ENCODE assay signal across 9 cellular contexts in the genomic region with DNA sequence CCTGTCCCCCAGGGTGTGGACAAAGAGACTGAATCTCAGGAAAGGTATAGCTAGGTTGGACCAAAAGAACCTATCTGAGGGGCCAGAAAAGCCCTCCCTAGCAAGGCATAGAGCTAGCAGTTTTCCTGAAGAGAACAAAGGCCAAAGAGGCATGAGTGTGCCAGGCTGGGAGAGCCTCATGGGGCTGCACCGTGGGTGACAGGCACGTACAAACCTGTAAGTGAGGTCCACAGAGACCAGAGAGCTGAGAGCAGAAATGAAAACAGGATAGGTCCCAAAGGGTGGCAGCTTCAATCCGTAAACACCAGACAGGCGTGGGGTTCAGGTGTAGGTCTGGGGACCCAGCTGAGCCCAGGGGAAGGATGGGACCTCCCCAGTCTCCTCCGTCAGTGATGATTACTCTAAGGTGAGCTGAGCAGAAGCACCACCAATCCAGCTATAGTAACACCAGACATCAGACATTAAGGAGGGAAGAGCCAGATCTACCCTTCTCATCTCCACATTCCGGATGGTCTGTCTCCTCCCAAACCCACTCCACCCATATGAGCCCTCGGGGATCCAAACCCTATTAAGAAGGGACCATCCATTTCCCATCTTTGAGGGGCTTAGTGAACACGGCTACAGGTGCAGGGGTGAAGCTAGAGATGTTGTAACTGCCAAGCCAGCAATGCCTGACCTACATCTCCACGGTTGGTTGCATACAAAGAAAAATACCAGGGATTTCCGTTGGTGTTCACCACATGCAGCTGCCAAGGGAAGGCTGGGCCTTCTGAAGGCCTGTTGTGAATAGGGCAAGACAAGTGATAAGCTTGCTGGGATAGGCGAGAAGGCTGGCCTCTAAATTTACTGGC. TPM values are rescaled to one million over a fixed set of nuclear protein-coding genes. Genes with fewer than 3 reads are reported as not detected.
DNase-seq lines count a peak whose midpoint lies in the region; ATAC-seq, FAIRE-seq and TF ChIP-seq lines count a peak whose summit lies in the region.
"Had no signal": no experiment of that assay in that cellular context is flagged by ENCODE, and none has a peak within 500 bp of the region (broad histone marks: within the 10 kb centered on the region; RNA-seq: fewer than 3 reads in every experiment).

No MANE protein-coding gene starts in this region.

- H3K36me3 ChIP-seq in GM12878 (ENCODE audit: control insufficient read depth in 2 of 2, insufficient read depth in 2 of 2, low read length in 1 of 2), result peaks cover 5 to 16% of the 10 kb centered on the region in 2 experiments

- TF ChIP-seq EP300 in Ishikawa (IDR thresholded peaks at IDR 0.05; ENCODE audit: borderline replicate concordance) (peak; percentile 71), GM12878 (IDR thresholded peaks at IDR 0.05; ENCODE audit: borderline replicate concordance in 1 of 2, control insufficient read depth in 1 of 2, low read depth in 2 of 2, low read length in 2 of 2) (no peak)

- TF ChIP-seq POLR2A in GM12878 (IDR thresholded peaks at IDR 0.05; ENCODE audit: low read depth, low read length), result no peak

- DNase-seq in NCI-H2171 treated with DMSO at 0.1 percent for 48 hours (lab: John Stamatoyannopoulos, UW) (peak; percentile 51), NCI-H2171 (lab: John Stamatoyannopoulos, UW) (no peak), GM12878 (ENCODE audit: low read depth, low spot score) (no peak), Kasumi-1 (lab: John Stamatoyannopoulos, UW) (no peak)
- DNase-seq in stimulated activated effector memory CD8-positive, alpha-beta T cell treated with anti-CD3 and anti-CD28 coated beads, Interleukin-12 subunit alpha, Interleukin-12 subunit beta, amount 100 ng/mL, for 72 hours (ENCODE audit: low spot score in 2 of 2), result no peak
- no peak for DNase-seq in stimulated activated CD4-positive, alpha-beta T cell treated with anti-CD3 and anti-CD28 coated beads, Interleukin-2, amount 100 ng/mL, for 24 hours

- peaks cover 85% of the 10 kb centered on the region for H3K4me1 Mint-ChIP-seq in stimulated activated effector memory CD8-positive, alpha-beta T cell treated with anti-CD3 and anti-CD28 coated beads, Interleukin-12 subunit alpha, Interleukin-12 subunit beta, amount 100 ng/mL, for 72 hours

- H3K27ac ChIP-seq in GM12878 (ENCODE audit: control insufficient read depth, insufficient read depth), result peak overlapping the region; percentile 35

- H3K4me2 ChIP-seq in GM12878 (ENCODE audit: control insufficient read depth, insufficient read depth), result peak overlapping the region; percentile 81

- no peak for FAIRE-seq in GM12878 (lab: Jason Lieb, UNC)

- TF ChIP-seq CTCF in GM12878 (IDR thresholded peaks at IDR 0.05 in 2 of 3, conservative IDR thresholded peaks at IDR 0.05 in 1 of 3; ENCODE audit: control insufficient read depth in 2 of 3, extremely low read depth in 1 of 3, insufficient read depth in 1 of 3, low read depth in 3 of 3, low read length in 3 of 3), result no peak

- RAD21 ChIA-PET in GM12878 (lab: Charles Lee; ENCODE audit: unreplicated experiment), result interaction anchor here (0.9 to 4.5 kb wide), 14 partner anchors 9 to 71 kb away, joined by 3 to 63 read pairs (median 6); a partner anchor contains a TSS

- H3K4me3 Mint-ChIP-seq in stimulated activated effector memory CD8-positive, alpha-beta T cell treated with anti-CD3 and anti-CD28 coated beads, Interleukin-12 subunit alpha, Interleukin-12 subunit beta, amount 100 ng/mL, for 72 hours, result peak overlapping the region; percentile 61

- WGBS in GM12878 (ENCODE audit: insufficient coverage, insufficient replicate concordance, low lambda C conversion rate, missing lambda C conversion rate), result 29% methylated on average over 11 of the region's 11 CpGs

- in situ Hi-C loops in GM12878 (cut with MboI), result no loop called here

- CTCF ChIA-PET in GM12878 (lab: Yijun Ruan, JAX), result interaction anchor here (0.7 to 7.8 kb wide), 14 partner anchors 9 to 111 kb away, joined by 3 to 141 read pairs (median 4); a partner anchor contains a TSS

- H2AFZ ChIP-seq in GM12878 (ENCODE audit: control insufficient read depth, low read depth, low read length), result peak overlapping the region; percentile 16; the same call in 1 of the 2 replicates

- peak overlapping the region; percentile 32; the same call in 1 of the 2 replicates for H3K9ac ChIP-seq in GM12878 (ENCODE audit: control insufficient read depth, insufficient read depth, low read length)

- H3K36me3 Mint-ChIP-seq in stimulated activated effector memory CD8-positive, alpha-beta T cell treated with anti-CD3 and anti-CD28 coated beads, Interleukin-12 subunit alpha, Interleukin-12 subunit beta, amount 100 ng/mL, for 72 hours, result peaks cover 100% of the 10 kb centered on the region

- ATAC-seq in GM12878, result peak; percentile 82
- ATAC-seq in stimulated activated effector memory CD8-positive, alpha-beta T cell treated with anti-CD3 and anti-CD28 coated beads, Interleukin-12 subunit alpha, Interleukin-12 subunit beta, amount 100 ng/mL, for 72 hours, result peak; percentile 74
- no peak for ATAC-seq in HG03565 (IDR thresholded peaks at IDR 0.05; ENCODE audit: unreplicated experiment)

- TF ChIP-seq RAD21 in Ishikawa (IDR thresholded peaks at IDR 0.05; ENCODE audit: low read depth), result no peak
- TF ChIP-seq RAD21 in GM12878 (IDR thresholded peaks at IDR 0.05; ENCODE audit: insufficient read depth, low read depth, low read length), result no peak

- SMC1A ChIA-PET in GM12878 (lab: Charles Lee; ENCODE audit: uncharacterized antibody, unreplicated experiment), result interaction anchor here (1.0 to 5.9 kb wide), 14 partner anchors 9 to 601 kb away, joined by 3 to 146 read pairs (median 8); a partner anchor contains a TSS

- peak overlapping the region; percentile 99 for H3K27ac Mint-ChIP-seq in stimulated activated effector memory CD8-positive, alpha-beta T cell treated with anti-CD3 and anti-CD28 coated beads, Interleukin-12 subunit alpha, Interleukin-12 subunit beta, amount 100 ng/mL, for 72 hours

- no TSS peak for BruUV-seq in GM12878 (replicated peaks; lab: Mats Ljungman, UMichigan)

- no peaks in the 10 kb centered on the region for H3K9me3 ChIP-seq in GM12878 (replicated peaks; ENCODE audit: control insufficient read depth, insufficient read depth, low read length)

- POLR2A ChIA-PET in GM12878 (lab: Charles Lee), result interaction anchor here (0.6 to 3.3 kb wide), 13 partner anchors 9 to 64 kb away, joined by 3 to 36 read pairs (median 7); no protein-coding TSS in a partner anchor

- peaks cover 26% of the 10 kb centered on the region for H3K4me1 ChIP-seq in GM12878 (ENCODE audit: control insufficient read depth, insufficient read depth, low read length)

- no peaks in the 10 kb centered on the region for H3K27me3 ChIP-seq in GM12878 (replicated peaks in 1 of 2; ENCODE audit: control insufficient read depth in 2 of 2, insufficient read depth in 2 of 2, low read length in 1 of 2)

- H4K20me1 ChIP-seq in GM12878 (ENCODE audit: control insufficient read depth, insufficient read depth), result no peaks in the 10 kb centered on the region

- H3K9me3 Mint-ChIP-seq in stimulated activated effector memory CD8-positive, alpha-beta T cell treated with anti-CD3 and anti-CD28 coated beads, Interleukin-12 subunit alpha, Interleukin-12 subunit beta, amount 100 ng/mL, for 72 hours, result no peaks in the 10 kb centered on the region

- H3K4me3 ChIP-seq in GM12878, result peak overlapping the region; percentile 44; the same call in 1 of the 2 replicates

- H3K79me2 ChIP-seq in GM12878 (ENCODE audit: control insufficient read depth, insufficient read depth, low read length), result peaks cover 29% of the 10 kb centered on the region

- intact Hi-C loops in GM12878 (cut with micrococcal nuclease; ENCODE audit: unreplicated experiment), result loop anchor here (2.0 kb wide), 1 partner anchor 38 kb away; a partner anchor contains a TSS

RNA-seq across cellular contexts. Expression of a gene that starts 38.3 kb away (rescaled TPM):
- total RNA-seq in GM12878 (2013; cell fraction: nucleolus; rRNA removed), result 61.4 and 67.7 TPM in 2 replicates
- total RNA-seq in GM12878 (2014; rRNA removed), result 61.7 and 67.5 TPM in 2 replicates
- total RNA-seq in GM12878 (2014; rRNA removed; fragmentation: Illumina TruSeq; extraction: Trizol), result 38.6 and 39.0 TPM in 2 replicates
- 55.1 and 60.0 TPM in 2 replicates for total RNA-seq in GM12878 (2021)
- polyA plus RNA-seq in GM12878 (2011; ENCODE audit: low read depth), result 13.0 TPM
- 34.0 and 48.0 TPM in 2 replicates for polyA plus RNA-seq in GM12878 (2011; rRNA removed)
- 40.9 and 48.0 TPM in 2 replicates for polyA plus RNA-seq in GM12878 (2011; cell fraction: cytosol; rRNA removed)
- 27.0 and 32.1 TPM in 2 replicates for polyA plus RNA-seq in GM12878 (2011; cell fraction: nucleus; rRNA removed)
- polyA plus RNA-seq in GM12878 (2012), result 22.9 and 26.3 TPM in 2 replicates
- polyA plus RNA-seq in GM12878 (2014; fragmentation: Illumina TruSeq; extraction: Trizol), result 45.0 and 59.3 TPM in 2 replicates
- 1 to 10 TPM in 1 of 2 experiments, under 1 TPM in 1; 0.63 to 3.4 TPM for polyA plus RNA-seq in GM12878 (2014; fragmentation: Nextera tagmentation; extraction: Ambion mirVana)
- polyA plus RNA-seq in GM12878 (2014; rRNA removed), result 64.1 and 67.7 TPM in 2 replicates
- 10 to 100 TPM; 36.1 to 39.3 TPM for polyA plus RNA-seq in GM12878 (2016; fragmentation: Nextera tagmentation; extraction: Ambion mirVana)
- polyA minus RNA-seq in GM12878 (2011; rRNA and poly(A)+ RNA removed), result 28.4 and 43.1 TPM in 2 replicates
- 10.7 and 12.1 TPM in 2 replicates for polyA minus RNA-seq in GM12878 (2011; cell fraction: cytosol; rRNA and poly(A)+ RNA removed)
- 28.4 and 41.5 TPM in 2 replicates for polyA minus RNA-seq in GM12878 (2011; cell fraction: nucleus; rRNA and poly(A)+ RNA removed)

RNA-seq across cellular contexts. Expression of a gene that starts 46.7 kb away (rescaled TPM):
- total RNA-seq in GM12878 (2013; cell fraction: nucleolus; rRNA removed), result not detected in 2 replicates
- not detected in 2 replicates for total RNA-seq in GM12878 (2014; rRNA removed)
- total RNA-seq in GM12878 (2014; rRNA removed; fragmentation: Illumina TruSeq; extraction: Trizol), result not detected in 2 replicates
- total RNA-seq in GM12878 (2021), result not detected in 2 replicates
- polyA plus RNA-seq in GM12878 (2011; ENCODE audit: low read depth), result not detected
- polyA plus RNA-seq in GM12878 (2011; rRNA removed), result not detected in 2 replicates
- 0.12 and 0.19 TPM in 2 replicates for polyA plus RNA-seq in GM12878 (2011; cell fraction: cytosol; rRNA removed)
- not detected in 2 replicates for polyA plus RNA-seq in GM12878 (2011; cell fraction: nucleus; rRNA removed)
- 0.25 and 0.34 TPM in 2 replicates for polyA plus RNA-seq in GM12878 (2012)
- not detected in 2 replicates for polyA plus RNA-seq in GM12878 (2014; fragmentation: Illumina TruSeq; extraction: Trizol)
- not detected for polyA plus RNA-seq in GM12878 (2014; fragmentation: Nextera tagmentation; extraction: Ambion mirVana)
- 0.34 TPM in 1 of 2 replicates, not detected in the other for polyA plus RNA-seq in GM12878 (2014; rRNA removed)
- not detected for polyA plus RNA-seq in GM12878 (2016; fragmentation: Nextera tagmentation; extraction: Ambion mirVana)
- polyA minus RNA-seq in GM12878 (2011; rRNA and poly(A)+ RNA removed), result not detected in 2 replicates
- polyA minus RNA-seq in GM12878 (2011; cell fraction: cytosol; rRNA and poly(A)+ RNA removed), result not detected in 2 replicates
- not detected in 2 replicates for polyA minus RNA-seq in GM12878 (2011; cell fraction: nucleus; rRNA and poly(A)+ RNA removed)
- total RNA-seq: dermis microvascular lymphatic vessel endothelial cell had no signal

RNA-seq across cellular contexts. Expression of a gene that starts 54.7 kb away (rescaled TPM):
- 35.7 and 36.7 TPM in 2 replicates for total RNA-seq in GM12878 (2013; cell fraction: nucleolus; rRNA removed)
- total RNA-seq in GM12878 (2014; rRNA removed), result 84.4 and 96.5 TPM in 2 replicates
- total RNA-seq in GM12878 (2014; rRNA removed; fragmentation: Illumina TruSeq; extraction: Trizol), result 88.6 and 93.6 TPM in 2 replicates
- total RNA-seq in GM12878 (2021), result 101 and 104 TPM in 2 replicates
- 38.3 TPM for polyA plus RNA-seq in GM12878 (2011; ENCODE audit: low read depth)
- polyA plus RNA-seq in GM12878 (2011; rRNA removed), result 68.5 and 73.4 TPM in 2 replicates
- 28.5 and 39.2 TPM in 2 replicates for polyA plus RNA-seq in GM12878 (2011; cell fraction: cytosol; rRNA removed)
- 284 and 348 TPM in 2 replicates for polyA plus RNA-seq in GM12878 (2011; cell fraction: nucleus; rRNA removed)
- polyA plus RNA-seq in GM12878 (2012), result 45.1 and 52.6 TPM in 2 replicates
- 144 and 168 TPM in 2 replicates for polyA plus RNA-seq in GM12878 (2014; fragmentation: Illumina TruSeq; extraction: Trizol)
- 10 to 100 TPM; 29.7 to 40.7 TPM for polyA plus RNA-seq in GM12878 (2014; fragmentation: Nextera tagmentation; extraction: Ambion mirVana)
- polyA plus RNA-seq in GM12878 (2014; rRNA removed), result 61.7 and 62.9 TPM in 2 replicates
- 100 to 1,000 TPM; 120 to 123 TPM for polyA plus RNA-seq in GM12878 (2016; fragmentation: Nextera tagmentation; extraction: Ambion mirVana)
- polyA minus RNA-seq in GM12878 (2011; rRNA and poly(A)+ RNA removed), result 49.3 and 54.1 TPM in 2 replicates
- polyA minus RNA-seq in GM12878 (2011; cell fraction: cytosol; rRNA and poly(A)+ RNA removed), result 19.1 and 20.0 TPM in 2 replicates
- polyA minus RNA-seq in GM12878 (2011; cell fraction: nucleus; rRNA and poly(A)+ RNA removed), result 79.5 and 103 TPM in 2 replicates
